ENCODE assay signal across 21 cellular contexts in genomic region chr13:42246541-42246940, GRCh38.
"Had no signal": no experiment of that assay in that cellular context is flagged by ENCODE, and none has a peak within 500 bp of the region (broad histone marks: within the 10 kb centered on the region; RNA-seq: fewer than 3 reads in every experiment).

No MANE protein-coding gene starts in this region.

- H3K4me2 ChIP-seq: KMS-11, SK-N-SH had no signal

- ATAC-seq: Panc1 had no signal

- H3K9me3 ChIP-seq: SK-N-SH had no signal

- DNase-seq: IMR-90, Kasumi-1, MM.1S, NCI-H1092 treated with DMSO at 0.1 percent for 48 hours, NCI-H1436, NCI-H187, NCI-H2029, NCI-H2081 treated with DMSO at 0.1 percent for 48 hours, NCI-H2171, NCI-H226, NCI-H446, NCI-H510A, NCI-H524 treated with DMSO at 0.1 percent for 48 hours, NCI-H69, NCI-H774, PC-3, SHP77, SK-N-SH had no signal

- H3K27ac ChIP-seq: KMS-11, RWPE1 had no signal

- H3K9ac ChIP-seq: KMS-11, SK-N-SH had no signal
